Comparison of ENCODE assay signal across 7 cellular contexts in the genomic region with DNA sequence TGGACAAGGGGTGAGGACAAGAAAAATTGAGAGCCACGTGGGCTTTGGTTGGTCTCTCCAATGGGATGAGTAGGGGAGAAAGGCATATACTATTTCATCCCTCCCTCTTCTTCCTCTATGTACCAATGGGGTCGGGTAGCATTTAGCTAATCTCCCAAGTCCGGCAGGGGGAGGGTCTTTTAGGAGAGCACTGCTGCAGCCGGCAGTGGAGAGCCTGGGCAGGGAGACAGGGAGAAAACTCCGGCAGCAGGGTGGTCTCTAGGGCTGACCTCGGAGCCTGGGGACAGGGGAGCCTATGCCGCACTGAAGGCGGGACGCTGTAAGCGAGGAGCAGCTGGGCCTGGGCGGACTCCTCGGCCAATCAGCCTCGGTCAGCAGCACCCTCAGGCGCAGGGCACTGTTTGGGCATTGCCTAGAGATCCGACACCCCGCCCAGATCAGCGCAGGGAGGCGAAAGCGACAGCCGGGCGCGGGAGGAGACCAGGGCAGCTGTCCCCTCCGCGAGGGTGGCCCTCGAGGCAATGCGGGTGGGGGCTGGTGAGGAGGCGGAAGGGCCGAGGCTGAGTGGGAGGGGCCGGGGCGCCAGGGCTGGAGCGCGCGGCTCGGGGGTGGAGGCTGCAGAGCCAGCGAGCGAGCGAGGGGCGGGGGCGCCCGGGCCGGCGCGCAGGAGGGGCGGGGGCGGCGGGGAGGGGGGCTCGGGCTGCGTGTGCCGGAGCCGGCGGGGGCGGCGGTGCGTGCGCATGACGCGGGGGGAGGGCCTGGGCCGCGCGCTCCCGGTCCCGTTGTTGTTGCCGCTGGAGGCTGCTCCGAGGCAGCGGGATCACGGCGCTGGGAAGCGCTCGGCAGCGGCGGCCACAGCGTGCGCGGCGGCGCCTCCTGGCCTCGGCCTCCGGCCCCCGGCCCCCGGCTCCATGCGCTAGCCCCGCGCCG. TPM values are rescaled to one million over a fixed set of nuclear protein-coding genes. Genes with fewer than 3 reads are reported as not detected.
DNase-seq lines count a peak whose midpoint lies in the region; ATAC-seq and TF ChIP-seq lines count a peak whose summit lies in the region.

A gene (plus strand): TSS at position 785 of the 930 bp plus-strand sequence. CDS start 267 bp downstream, outside the sequence.

- in situ Hi-C loops in GM13977 (cut with MboI; ENCODE audit: low pct_unique_long_range_greater_than_20kb, low sequenced_read_pairs, unreplicated experiment) = no loop called here

- H3K9me3 Mint-ChIP-seq in brain = no peaks in the 10 kb centered on the region

- no peak for TF ChIP-seq CTCF in GM13977 (IDR thresholded peaks at IDR 0.05; ENCODE audit: extremely low read depth, insufficient read depth, missing control alignments)
- TF ChIP-seq CTCF in brain (conservative IDR thresholded peaks at IDR 0.05) = no peak

- peak; percentile 55 for ATAC-seq in HG02678 (IDR thresholded peaks at IDR 0.05; ENCODE audit: unreplicated experiment)

- H3K27ac Mint-ChIP-seq in brain = peak within 1 kb of the TSS; percentile 92 to 96 (median 95)

- peaks cover 10% of the 10 kb centered on the region for H3K36me3 Mint-ChIP-seq in brain

- DNase-seq in GM13977 (ENCODE audit: low spot score) (peak; percentile 95), NCI-H1930 (lab: John Stamatoyannopoulos, UW) (peak; percentile 82 to 84), T1000 (lab: John Stamatoyannopoulos, UW) (peak; percentile 51), hypothalamus (lab: John Stamatoyannopoulos, UW) (peak; percentile 28 to 94 (median 84)), renal cortical epithelial cell (ENCODE audit: low read depth) (no peak)

- H3K4me1 Mint-ChIP-seq in brain = peaks cover 67% of the 10 kb centered on the region

- H3K4me3 Mint-ChIP-seq in brain = peak within 1 kb of the TSS; percentile 91 to 96 (median 92)

- peaks cover 10% of the 10 kb centered on the region for H3K27me3 Mint-ChIP-seq in brain

RNA-seq across cellular contexts. Expression of the gene that starts here (rescaled TPM):
- 221 TPM for polyA plus RNA-seq in brain (ENCODE audit: insufficient read depth, low read depth, low replicate concordance)
- 36.3 and 41.2 TPM in 2 replicates for total RNA-seq in renal cortical epithelial cell
